ENCODE assay signal across 1 cellular context in genomic region chr14:23080474-23080873, GRCh38.
TF ChIP-seq lines count a peak whose summit lies in the region.

No MANE protein-coding gene starts in this region.

TF ChIP-seq in IMR-90, 13 proteins besides CTCF, POLR2A, EP300 and RAD21:
- TF ChIP-seq RFX5 (IDR thresholded peaks at IDR 0.05; ENCODE audit: low read depth, low read length), result no peak
- TF ChIP-seq MXI1 (IDR thresholded peaks at IDR 0.05; ENCODE audit: borderline replicate concordance, low read depth, low read length), result no peak
- no peak for TF ChIP-seq FOS (IDR thresholded peaks at IDR 0.05; ENCODE audit: low read depth, low read length)
- TF ChIP-seq RCOR1 (IDR thresholded peaks at IDR 0.05; ENCODE audit: insufficient replicate concordance, low read length), result no peak
- no peak for TF ChIP-seq ELK1 (IDR thresholded peaks at IDR 0.05; ENCODE audit: borderline replicate concordance, low read depth, low read length)
- TF ChIP-seq CHD1 (IDR thresholded peaks at IDR 0.05; ENCODE audit: low read depth, low read length), result no peak
- no peak for TF ChIP-seq USF2 (IDR thresholded peaks at IDR 0.05; ENCODE audit: low read depth, low read length)
- no peak for TF ChIP-seq BHLHE40 (IDR thresholded peaks at IDR 0.05; ENCODE audit: low read depth, low read length)
- TF ChIP-seq NFE2L2 (IDR thresholded peaks at IDR 0.05; ENCODE audit: low read depth, low read length), result no peak
- TF ChIP-seq SMC3 (IDR thresholded peaks at IDR 0.05; ENCODE audit: low read depth, low read length), result no peak
- TF ChIP-seq MAZ (IDR thresholded peaks at IDR 0.05; ENCODE audit: borderline replicate concordance, low read depth, low read length), result no peak
- no peak for TF ChIP-seq CEBPB (IDR thresholded peaks at IDR 0.05; ENCODE audit: low read depth, low read length)
- no peak for TF ChIP-seq MAFK (IDR thresholded peaks at IDR 0.05; ENCODE audit: low read depth, low read length)
